Comparison of ENCODE assay signal across 1 cellular context in the genomic region with DNA sequence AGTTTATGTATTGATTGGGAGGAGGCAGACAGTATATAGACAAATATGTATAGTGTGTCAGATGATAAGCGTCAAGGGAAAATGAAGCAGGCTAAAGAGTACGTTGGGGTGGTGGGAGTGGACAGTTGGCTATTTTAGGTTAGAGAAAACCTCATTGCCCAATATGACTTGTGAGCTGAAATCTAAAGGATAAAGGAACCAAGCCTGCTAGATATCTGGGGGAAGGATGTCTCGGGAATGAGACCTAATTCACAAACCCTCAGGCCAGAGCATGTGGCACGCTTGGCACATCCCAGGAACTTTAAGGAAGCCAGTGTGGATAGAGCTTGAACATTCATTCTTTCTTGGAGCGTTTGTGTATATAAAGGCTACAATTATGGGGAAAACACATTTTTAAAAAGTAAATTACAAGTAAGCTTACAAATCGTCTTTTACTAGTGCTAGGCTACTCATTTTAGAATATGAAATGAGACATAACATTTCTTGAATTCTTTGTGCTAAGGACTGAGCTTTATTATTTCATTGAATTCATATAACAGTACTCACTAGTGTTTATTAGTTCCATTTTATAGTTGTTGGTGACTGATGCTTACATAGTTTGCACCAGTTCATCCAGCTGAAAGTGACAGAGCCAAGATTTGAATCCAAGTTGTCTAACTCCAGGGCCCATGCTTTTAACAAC.
TF ChIP-seq lines count a peak whose summit lies in the region.

No MANE protein-coding gene starts in this region.

TF ChIP-seq in WTC11, 78 proteins besides CTCF, POLR2A, EP300 and RAD21 (continued from another document):
- no peak for TF ChIP-seq ZNF532 (CRISPR knock-in tag; IDR thresholded peaks at IDR 0.05; ENCODE audit: borderline replicate concordance)
